Comparison of ENCODE assay signal across 9 cellular contexts in genomic region chr18:67359868-67360838, GRCh38.
DNase-seq lines count a peak whose midpoint lies in the region; ATAC-seq, FAIRE-seq and TF ChIP-seq lines count a peak whose summit lies in the region.
"Had no signal": no experiment of that assay in that cellular context is flagged by ENCODE, and none has a peak within 500 bp of the region (broad histone marks: within the 10 kb centered on the region; RNA-seq: fewer than 3 reads in every experiment).

No MANE protein-coding gene starts in this region.

- intact Hi-C loops in endothelial cell of umbilical vein (cut with micrococcal nuclease), result loop anchor here (1.0 to 5.0 kb wide), 4 partner anchors 48 to 157 kb away; partner anchors contain the start of gene DSEL

- TF ChIP-seq CTCF in RWPE2 (IDR thresholded peaks at IDR 0.05; ENCODE audit: poor library complexity, severe bottlenecking) (no peak), endothelial cell of umbilical vein (IDR thresholded peaks at IDR 0.05; ENCODE audit: extremely low read depth in 1 of 2, insufficient read depth in 1 of 2, low read depth in 1 of 2, low read length in 2 of 2) (no peak), osteocyte (IDR thresholded peaks at IDR 0.05) (no peak)

- dilution Hi-C loops in endothelial cell of umbilical vein (cut with MboI; ENCODE audit: extremely low pct_ligation_motif_present, low sequenced_read_pairs), result no loop called here

- peak overlapping the region; percentile 64 for H3K4me3 Mint-ChIP-seq in osteocyte (ENCODE audit: unreplicated experiment)

- no peaks in the 10 kb centered on the region for H3K9me3 Mint-ChIP-seq in osteocyte (ENCODE audit: unreplicated experiment)

- CTCF ChIA-PET in endothelial cell of umbilical vein (lab: Charles Lee), result interaction anchor here (0.6 to 0.8 kb wide), 3 partner anchors 12 to 156 kb away, joined by 3 read pairs; no protein-coding TSS in a partner anchor

- H3K9ac ChIP-seq in endothelial cell of umbilical vein (replicated peaks; ENCODE audit: extremely low read depth, insufficient read depth, low read length), result peak overlapping the region; percentile 74

- no peaks in the 10 kb centered on the region for H3K27me3 ChIP-seq in RWPE2 (ENCODE audit: insufficient read depth, poor library complexity, severe bottlenecking)
- H3K27me3 ChIP-seq in endothelial cell of umbilical vein (ENCODE audit: control insufficient read depth in 2 of 2, insufficient read depth in 2 of 2, low read length in 2 of 2), result no peaks in the 10 kb centered on the region

- peak; percentile 73 for ATAC-seq in HG02938 (IDR thresholded peaks at IDR 0.05; ENCODE audit: unreplicated experiment)
- ATAC-seq in RWPE2 (ENCODE audit: low read depth), result peak; percentile 100

- no peaks in the 10 kb centered on the region for H3K36me3 ChIP-seq in RWPE2 (ENCODE audit: low read depth)
- no peaks in the 10 kb centered on the region for H3K36me3 ChIP-seq in endothelial cell of umbilical vein (ENCODE audit: control insufficient read depth in 2 of 2, extremely low read depth in 1 of 2, insufficient read depth in 2 of 2, low read length in 2 of 2)

- H3K27me3 Mint-ChIP-seq in osteocyte (ENCODE audit: unreplicated experiment), result no peaks in the 10 kb centered on the region

- H3K4me2 ChIP-seq in endothelial cell of umbilical vein (ENCODE audit: insufficient read depth, low read length), result peak overlapping the region; percentile 79

- FAIRE-seq in endothelial cell of umbilical vein (lab: Jason Lieb, UNC), result peak; percentile 94

- no peaks in the 10 kb centered on the region for H3K79me2 ChIP-seq in endothelial cell of umbilical vein (ENCODE audit: control insufficient read depth, insufficient read depth, low read length)

- no peak overlapping the region for H3K4me3 ChIP-seq in RWPE2 (ENCODE audit: severe bottlenecking)
- H3K4me3 ChIP-seq in endothelial cell of umbilical vein (replicated peaks in 1 of 3; ENCODE audit: insufficient read depth in 1 of 3, low read depth in 1 of 3, low read length in 3 of 3), result peak overlapping the region; percentile 1 to 64 (median 21)

- BruUV-seq in endothelial cell of umbilical vein (replicated peaks; lab: Mats Ljungman, UMichigan), result TSS peak; percentile 98

- peak overlapping the region; percentile 65 for H2AFZ ChIP-seq in endothelial cell of umbilical vein (ENCODE audit: low read depth, low read length)

- peak overlapping the region; percentile 94 for H3K27ac Mint-ChIP-seq in osteocyte (ENCODE audit: unreplicated experiment)

- H4K20me1 ChIP-seq in endothelial cell of umbilical vein (replicated peaks; ENCODE audit: control insufficient read depth, extremely low read depth, insufficient read depth, low read length), result no peaks in the 10 kb centered on the region

- H3K27ac ChIP-seq in RWPE2 (ENCODE audit: poor library complexity, severe bottlenecking), result peak overlapping the region; percentile 69
- peak overlapping the region; percentile 78 for H3K27ac ChIP-seq in endothelial cell of umbilical vein (ENCODE audit: insufficient read depth, low read depth, low read length)

- H3K4me1 ChIP-seq in RWPE2 (ENCODE audit: insufficient read depth, poor library complexity, severe bottlenecking) (peaks cover 14% of the 10 kb centered on the region), endothelial cell of umbilical vein (ENCODE audit: control insufficient read depth, extremely low read depth, insufficient read depth, low read length) (peaks cover 16% of the 10 kb centered on the region)

- H3K9me3 ChIP-seq in RWPE2 (ENCODE audit: severe bottlenecking) (no peaks in the 10 kb centered on the region), endothelial cell of umbilical vein (replicated peaks; ENCODE audit: control insufficient read depth, insufficient read depth, low read length) (no peaks in the 10 kb centered on the region)

- TF ChIP-seq POLR2A in endothelial cell of umbilical vein (IDR thresholded peaks at IDR 0.05; ENCODE audit: low read depth, low read length), result no peak

- H3K9me1 ChIP-seq in endothelial cell of umbilical vein (replicated peaks; ENCODE audit: control insufficient read depth, extremely low read depth, insufficient read depth, low read length), result no peaks in the 10 kb centered on the region

- peaks cover 42% of the 10 kb centered on the region for H3K4me1 Mint-ChIP-seq in osteocyte (ENCODE audit: unreplicated experiment)

- POLR2A ChIA-PET in endothelial cell of umbilical vein (lab: Charles Lee), result interaction anchor here (0.8 kb wide), 1 partner anchor 127 kb away, joined by 4 read pairs; no protein-coding TSS in a partner anchor

- DNase-seq in activated CD4-positive, alpha-beta T cell treated with anti-CD3 and anti-CD28 coated beads for 48 hours, result peak; percentile 42
- DNase-seq in activated CD4-positive, alpha-beta T cell treated with anti-CD3 and anti-CD28 coated beads, Interleukin-2, amount 50 U/mL, for 1 hour, result no peak
- DNase-seq in RWPE2 (ENCODE audit: low spot score) (no peak), endothelial cell of umbilical vein (ENCODE audit: low read depth, low spot score) (peak; percentile 97), osteocyte (ENCODE audit: extremely low spot score, unreplicated experiment) (no peak), NCI-H1048 (lab: John Stamatoyannopoulos, UW) (no peak), NCI-H1092 (lab: John Stamatoyannopoulos, UW) (no peak)
- DNase-seq: DND-41 had no signal

- H3K36me3 Mint-ChIP-seq in osteocyte (ENCODE audit: unreplicated experiment), result no peaks in the 10 kb centered on the region

TF ChIP-seq in endothelial cell of umbilical vein, 7 proteins besides CTCF, POLR2A, EP300 and RAD21:
- TF ChIP-seq MAX (IDR thresholded peaks at IDR 0.05; ENCODE audit: insufficient read depth, insufficient read length) (no peak), FOS (IDR thresholded peaks at IDR 0.05; ENCODE audit: borderline replicate concordance, insufficient read depth, low read length) (peak; percentile 99), POLR2AphosphoS5 (IDR thresholded peaks at IDR 0.05; ENCODE audit: insufficient read depth, low read depth, low read length) (peak; percentile 35), GATA2 (IDR thresholded peaks at IDR 0.05; ENCODE audit: insufficient read depth, insufficient read length, low read depth, low read length) (peak; percentile 83), JUN (IDR thresholded peaks at IDR 0.05; ENCODE audit: borderline replicate concordance, insufficient read depth, insufficient read length, low read depth) (peak; percentile 94)
TF ChIP-seq in endothelial cell of umbilical vein: peak in this region for 4.

Comparison
In these comparisons a context has a peak if more than half of its experiments do, and no peak if none do; other contexts are left out.
1. DNase-seq: peak in activated CD4-positive, alpha-beta T cell treated with anti-CD3 and anti-CD28 coated beads for 48 hours (single experiment) and endothelial cell of umbilical vein (single experiment); none in activated CD4-positive, alpha-beta T cell treated with anti-CD3 and anti-CD28 coated beads, Interleukin-2, amount 50 U/mL, for 1 hour (single experiment), RWPE2 (single experiment), osteocyte (single experiment), NCI-H1048 (single experiment) and NCI-H1092 (single experiment).